ENCODE assay signal across 21 cellular contexts in the genomic region with DNA sequence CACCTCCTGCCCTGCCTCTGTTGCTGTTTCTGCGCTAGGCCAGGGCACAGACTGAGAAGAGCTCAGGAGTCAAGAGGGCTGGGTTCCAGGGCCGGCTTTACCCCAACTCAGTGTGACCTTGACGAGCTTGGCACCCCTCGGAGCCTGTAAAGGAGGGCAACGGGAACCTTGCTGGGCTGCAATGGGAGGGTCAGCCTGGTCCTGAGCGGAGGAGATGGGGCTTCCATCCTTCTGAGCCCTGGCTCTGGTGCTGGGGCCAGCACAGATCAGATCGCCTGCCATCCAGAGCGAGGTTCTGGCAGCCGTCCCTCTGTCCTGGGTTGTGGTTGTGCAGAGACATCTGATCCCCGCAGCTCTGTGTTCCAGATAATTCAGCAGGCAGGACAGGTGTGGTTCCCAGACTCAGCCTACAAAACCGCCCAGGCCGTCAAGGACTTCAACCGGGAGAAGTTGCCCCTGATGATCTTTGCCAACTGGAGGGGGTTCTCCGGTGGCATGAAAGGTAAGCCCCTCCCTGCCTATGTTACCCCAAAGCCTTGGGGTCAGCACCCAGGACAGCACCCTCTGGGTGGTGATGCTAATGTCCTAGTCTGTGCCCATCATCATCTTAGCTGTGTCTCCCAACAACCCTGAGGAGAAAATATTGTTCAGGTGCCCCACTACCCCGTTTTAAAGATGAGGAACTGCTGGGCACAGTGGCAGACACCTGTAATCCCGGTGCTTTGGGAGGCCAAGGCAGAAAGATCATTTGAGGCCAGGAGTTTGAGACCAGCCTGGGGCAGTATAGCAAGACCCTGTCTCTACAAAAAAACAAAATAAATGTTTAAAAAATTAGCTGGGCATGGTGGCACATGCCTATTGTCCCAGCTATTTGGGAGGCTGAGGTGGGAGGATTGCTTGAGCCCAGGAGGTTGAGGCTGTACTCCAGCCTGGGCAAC. TPM values are rescaled to one million over a fixed set of nuclear protein-coding genes. Genes with fewer than 3 reads are reported as not detected.
DNase-seq lines count a peak whose midpoint lies in the region; ATAC-seq, FAIRE-seq and TF ChIP-seq lines count a peak whose summit lies in the region.
"Had no signal": no experiment of that assay in that cellular context is flagged by ENCODE, and none has a peak within 500 bp of the region (broad histone marks: within the 10 kb centered on the region; RNA-seq: fewer than 3 reads in every experiment).

No MANE protein-coding gene starts in this region.

- 77% methylated on average over 15 of the region's 16 CpGs for WGBS in A549 (ENCODE audit: missing lambda C conversion rate)

- H3K36me3 Mint-ChIP-seq in GM23338 (ENCODE audit: low read depth) = peaks cover 13% of the 10 kb centered on the region

- H3K4me3 Mint-ChIP-seq in GM23338 = no peak overlapping the region
- H3K4me3 Mint-ChIP-seq: CD14-positive monocyte, T-cell had no signal

- no peaks in the 10 kb centered on the region for H3K27me3 ChIP-seq in GM23338 (ENCODE audit: insufficient read depth)
- no peaks in the 10 kb centered on the region for H3K27me3 ChIP-seq in SJCRH30
- no peaks in the 10 kb centered on the region for H3K27me3 ChIP-seq in WERI-Rb-1 (ENCODE audit: insufficient read depth, low read depth, severe bottlenecking)
- H3K27me3 ChIP-seq: MG63 had no signal

- H3K36me3 ChIP-seq in GM23338 (ENCODE audit: insufficient read depth) = no peaks in the 10 kb centered on the region
- H3K36me3 ChIP-seq in SJCRH30 = no peaks in the 10 kb centered on the region
- H3K36me3 ChIP-seq in WERI-Rb-1 = no peaks in the 10 kb centered on the region
- H3K36me3 ChIP-seq: MG63 had no signal

- POLR2A ChIA-PET in A549 (lab: Yijun Ruan, JAX) = no interaction called here

- ATAC-seq in A549 (no peak; a peak in 2 of 6 replicates), GM23338 (no peak)
- ATAC-seq: T-cell had no signal

- peaks cover 13% of the 10 kb centered on the region for H3K4me1 Mint-ChIP-seq in GM23338
- H3K4me1 Mint-ChIP-seq: CD14-positive monocyte, T-cell had no signal

- TF ChIP-seq POLR2A in A549 (IDR thresholded peaks at IDR 0.05; ENCODE audit: low read length) = no peak

- peaks cover 5% of the 10 kb centered on the region for H3K9me3 ChIP-seq in A549
- peaks cover under 1% of the 10 kb centered on the region; the same call in 1 of the 2 replicates for H3K9me3 ChIP-seq in SJCRH30 (replicated peaks)
- H3K9me3 ChIP-seq in WERI-Rb-1 (ENCODE audit: severe bottlenecking) = peaks cover 3% of the 10 kb centered on the region

- no peak for DNase-seq in A549 (ENCODE audit: low read depth in 1 of 2, low spot score in 1 of 2)
- no peak for DNase-seq in GM23338 (ENCODE audit: low spot score)
- DNase-seq in SJCRH30 = peak; percentile 54 to 72
- DNase-seq in myocyte (ENCODE audit: low read depth) = peak; percentile 84
- no peak for DNase-seq in NOMO-1 treated with DMSO at 0.1 percent for 48 hours (lab: John Stamatoyannopoulos, UW; ENCODE audit: unreplicated experiment)
- DNase-seq in WERI-Rb-1 = no peak
- no peak for DNase-seq in activated CD4-positive, alpha-beta T cell treated with anti-CD3 and anti-CD28 coated beads, Interleukin-2, amount 50 U/mL, for 1 hour
- DNase-seq: DMS79, H7, Karpas-422, MG63, NCI-H1092, NCI-H1436 treated with DMSO at 0.1 percent for 48 hours, NCI-H2029, NCI-H2227 treated with DMSO at 0.1 percent for 48 hours, NCI-H510A treated with DMSO at 0.1 percent for 48 hours, NCI-H774, PC-9, T-cell had no signal

- no peak for TF ChIP-seq EP300 in A549 (IDR thresholded peaks at IDR 0.05)

- H3K27ac ChIP-seq in A549 = no peak overlapping the region
- H3K27ac ChIP-seq in GM23338 (ENCODE audit: low read depth) = no peak overlapping the region
- no peak overlapping the region for H3K27ac ChIP-seq in SJCRH30
- no peak overlapping the region for H3K27ac ChIP-seq in WERI-Rb-1
- H3K27ac ChIP-seq: PC-9, SK-N-MC had no signal

- CTCF ChIA-PET in A549 (lab: Yijun Ruan, JAX) = interaction anchor here (1.1 to 2.4 kb wide), 4 partner anchors 10 to 147 kb away, joined by 3 to 9 read pairs (median 4); no protein-coding TSS in a partner anchor

- no peak overlapping the region for H3K4me2 ChIP-seq in A549
- no peak overlapping the region for H3K4me2 ChIP-seq in GM23338
- H3K4me2 ChIP-seq: PC-9 had no signal

- H3K27ac Mint-ChIP-seq in GM23338 = no peak overlapping the region
- H3K27ac Mint-ChIP-seq: CD14-positive monocyte, T-cell had no signal

- H3K4me3 ChIP-seq in A549 (no peak overlapping the region), GM23338 (no peak overlapping the region), SJCRH30 (no peak overlapping the region), WERI-Rb-1 (ENCODE audit: low read depth, low read length) (no peak overlapping the region)
- H3K4me3 ChIP-seq: MG63, PC-9, SK-N-MC had no signal

- H3K79me2 ChIP-seq in GM23338 (replicated peaks; ENCODE audit: insufficient read depth) = no peaks in the 10 kb centered on the region

- no peak overlapping the region for H2AFZ ChIP-seq in GM23338
- H2AFZ ChIP-seq: PC-9 had no signal

- no peaks in the 10 kb centered on the region for H3K4me1 ChIP-seq in A549
- H3K4me1 ChIP-seq in GM23338 (ENCODE audit: insufficient read depth) = no peaks in the 10 kb centered on the region; the same call in 1 of the 2 replicates
- H3K4me1 ChIP-seq in SJCRH30 = no peaks in the 10 kb centered on the region; the same call in 1 of the 2 replicates

- H3K9me2 ChIP-seq in GM23338 (ENCODE audit: insufficient read depth) = no peaks in the 10 kb centered on the region

- no peak for TF ChIP-seq RAD21 in A549 (conservative IDR thresholded peaks at IDR 0.05 in 1 of 2, IDR thresholded peaks at IDR 0.05 in 1 of 2)

- H3K9me3 Mint-ChIP-seq in GM23338 = peaks cover 4% of the 10 kb centered on the region

- no peaks in the 10 kb centered on the region for H4K20me1 ChIP-seq in GM23338 (replicated peaks; ENCODE audit: insufficient read depth)

- no peak for FAIRE-seq in A549 (lab: Jason Lieb, UNC)

- no peak for TF ChIP-seq CTCF in A549 (IDR thresholded peaks at IDR 0.05)
- TF ChIP-seq CTCF in GM23338 (conservative IDR thresholded peaks at IDR 0.05; ENCODE audit: low read depth in 2 of 2) = no peak
- no peak for TF ChIP-seq CTCF in WERI-Rb-1 (IDR thresholded peaks at IDR 0.05; ENCODE audit: low read depth, low read length)

- peaks cover 5% of the 10 kb centered on the region for H3K27me3 Mint-ChIP-seq in GM23338 (ENCODE audit: insufficient read depth, low read depth, poor library complexity)
- H3K27me3 Mint-ChIP-seq: T-cell had no signal

- H3F3A ChIP-seq in GM23338 (replicated peaks; ENCODE audit: low read depth) = no peaks in the 10 kb centered on the region

TF ChIP-seq in A549, 52 proteins besides CTCF, POLR2A, EP300 and RAD21 (continues in another document):
- TF ChIP-seq EHF (CRISPR knock-in tag; IDR thresholded peaks at IDR 0.05) (no peak), KDM5A (IDR thresholded peaks at IDR 0.05) (no peak)
- TF ChIP-seq, protein P1, sequence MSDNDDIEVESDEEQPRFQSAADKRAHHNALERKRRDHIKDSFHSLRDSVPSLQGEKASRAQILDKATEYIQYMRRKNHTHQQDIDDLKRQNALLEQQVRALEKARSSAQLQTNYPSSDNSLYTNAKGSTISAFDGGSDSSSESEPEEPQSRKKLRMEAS (IDR thresholded peaks at IDR 0.05) = no peak

TF ChIP-seq in GM23338, 12 proteins besides CTCF, POLR2A, EP300 and RAD21 (continues in another document):
- no peak for TF ChIP-seq STAT1 (IDR thresholded peaks at IDR 0.05; ENCODE audit: unreplicated experiment)
- TF ChIP-seq NANOG (IDR thresholded peaks at IDR 0.05; ENCODE audit: borderline replicate concordance) = no peak
- TF ChIP-seq ZNF114 (CRISPR knock-in tag; IDR thresholded peaks at IDR 0.05) = no peak
- TF ChIP-seq ZNF331 (CRISPR knock-in tag; IDR thresholded peaks at IDR 0.05; ENCODE audit: low read depth) = no peak
- no peak for TF ChIP-seq POLR2AphosphoS5 (IDR thresholded peaks at IDR 0.05; ENCODE audit: low read depth)

RNA-seq across cellular contexts. Expression of a gene that starts 50.2 kb away (rescaled TPM):
- polyA plus RNA-seq in A549 (2011; rRNA removed) (0.04 TPM in 1 of 2 replicates, not detected in the other), A549 (2017; fragmentation: RNase III; extraction: RNeasy Plus Mini Kit Qiagen cat#74134 plus additional on column Dnase treatment) (0.04 to 0.07 TPM (median 0.05 TPM) in 3 replicates), GM23338 (2016; fragmentation: Nextera tagmentation; extraction: Ambion mirVana) (0.43 and 0.47 TPM in 2 replicates)
- polyA plus RNA-seq in A549 (2012; cell fraction: cytosol; rRNA removed) = 0.03 and 0.08 TPM in 2 replicates
- 0.50 and 0.61 TPM in 2 replicates for polyA plus RNA-seq in A549 (2012; cell fraction: nucleus; rRNA removed)
- not detected in 2 replicates for polyA minus RNA-seq in A549 (2011; rRNA and poly(A)+ RNA removed)
- 0.35 TPM in 1 of 2 replicates, not detected in the other for total RNA-seq in GM23338 (2014; rRNA removed; shearing (Covaris generic))
- total RNA-seq in SJCRH30 (2014; rRNA removed; shearing (Covaris generic)) = not detected in 2 replicates
- not detected in 2 replicates for total RNA-seq in myocyte
- polyA plus RNA-seq in myocyte (2012) = not detected
- total RNA-seq: PC-9, T-cell had no signal
- polyA plus RNA-seq: CD14-positive monocyte had no signal

Comparison
In these comparisons a context has a peak if more than half of its experiments do, and no peak if none do; other contexts are left out.
1. DNase-seq: peak in SJCRH30 (2 of 2) and myocyte (single experiment); none in A549 (0 of 2), GM23338 (single experiment), NOMO-1 treated with DMSO at 0.1 percent for 48 hours (single experiment), WERI-Rb-1 (single experiment) and activated CD4-positive, alpha-beta T cell treated with anti-CD3 and anti-CD28 coated beads, Interleukin-2, amount 50 U/mL, for 1 hour (single experiment).